1 cellular context compared by ENCODE assay signal in genomic region chr14:96364911-96365310, GRCh38.
TF ChIP-seq lines count a peak whose summit lies in the region.

No MANE protein-coding gene starts in this region.

TF ChIP-seq in H1, 55 proteins besides CTCF, POLR2A, EP300 and RAD21:
- TF ChIP-seq BACH1 (IDR thresholded peaks at IDR 0.05; ENCODE audit: low read length) (no peak), ATF2 (IDR thresholded peaks at IDR 0.05; ENCODE audit: low read length) (no peak), SAP30 (IDR thresholded peaks at IDR 0.05; ENCODE audit: insufficient read depth, insufficient replicate concordance, low read length) (no peak), RXRA (IDR thresholded peaks at IDR 0.05; ENCODE audit: insufficient read depth, low read depth, low read length) (no peak), CBX8 (IDR thresholded peaks at IDR 0.05; ENCODE audit: borderline replicate concordance, low read depth, low read length) (no peak), SRF (IDR thresholded peaks at IDR 0.05; ENCODE audit: low read depth, low read length) (no peak), ASH2L (IDR thresholded peaks at IDR 0.05; ENCODE audit: low read length) (no peak), TCF12 (IDR thresholded peaks at IDR 0.05; ENCODE audit: low read depth, low read length) (no peak), KDM1A (IDR thresholded peaks at IDR 0.05; ENCODE audit: borderline replicate concordance, low read length) (no peak), E2F6 (IDR thresholded peaks at IDR 0.05) (no peak), SIRT6 (IDR thresholded peaks at IDR 0.05; ENCODE audit: low read length) (no peak), MAFK (IDR thresholded peaks at IDR 0.05; ENCODE audit: low read depth, low read length) (no peak), TAF7 (optimal IDR thresholded peaks at IDR 0.05; ENCODE audit: borderline replicate concordance, low read depth, low read length) (no peak), GABPA (IDR thresholded peaks at IDR 0.05; ENCODE audit: borderline replicate concordance, insufficient read depth, low read length) (no peak), ZNF274 (IDR thresholded peaks at IDR 0.05; ENCODE audit: borderline replicate concordance, extremely low read depth, low read length) (no peak), USF2 (IDR thresholded peaks at IDR 0.05; ENCODE audit: low read length) (no peak), SIN3A (conservative IDR thresholded peaks at IDR 0.05 in 1 of 2, IDR thresholded peaks at IDR 0.05 in 1 of 2; ENCODE audit: low read depth in 1 of 2, low read length in 2 of 2) (no peak), CTBP2 (IDR thresholded peaks at IDR 0.05; ENCODE audit: borderline replicate concordance, insufficient read depth, insufficient read length, low read length) (no peak), NANOG (IDR thresholded peaks at IDR 0.05; ENCODE audit: insufficient read depth, low read depth, low read length, poor library complexity, severe bottlenecking) (no peak)
